ENCODE assay signal across 28 cellular contexts in the genomic region with DNA sequence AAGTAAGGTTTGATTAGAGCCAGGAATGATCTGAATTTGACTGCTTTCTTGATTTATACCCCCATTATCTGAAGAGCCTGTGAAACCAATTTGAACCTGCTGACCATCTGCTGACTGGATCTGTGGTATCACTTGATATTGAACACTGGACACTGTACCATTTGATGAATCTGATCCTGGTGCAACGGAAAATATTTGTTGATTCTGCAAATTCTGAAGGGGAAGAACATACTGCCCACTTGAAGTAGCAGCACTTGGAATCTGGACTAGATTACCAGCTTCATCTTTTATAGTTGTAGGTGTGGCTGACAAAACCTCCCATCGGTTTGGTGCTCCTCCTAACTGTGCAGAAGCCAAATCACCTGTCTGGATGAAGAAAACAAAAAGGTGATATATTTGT. TPM values are rescaled to one million over a fixed set of nuclear protein-coding genes. Genes with fewer than 3 reads are reported as not detected.
DNase-seq lines count a peak whose midpoint lies in the region; ATAC-seq and TF ChIP-seq lines count a peak whose summit lies in the region.
"Had no signal": no experiment of that assay in that cellular context is flagged by ENCODE, and none has a peak within 500 bp of the region (broad histone marks: within the 10 kb centered on the region; RNA-seq: fewer than 3 reads in every experiment).

No MANE protein-coding gene starts in this region.

- H3K36me3 Mint-ChIP-seq in activated T-cell treated with anti-CD3 and anti-CD28 coated beads, Interleukin-2, amount 50 U/mL, for 72 hours (ENCODE audit: insufficient read depth in 2 of 2) = peaks cover 13 to 58% of the 10 kb centered on the region in 2 donors
- peaks cover 91% of the 10 kb centered on the region for H3K36me3 Mint-ChIP-seq in activated T-cell treated with anti-CD3 and anti-CD28 coated beads, Interleukin-2, amount 50 U/mL, for 24 hours (ENCODE audit: low read depth)
- peaks cover 66% of the 10 kb centered on the region for H3K36me3 Mint-ChIP-seq in HFFc6 (ENCODE audit: low read depth)
- H3K36me3 Mint-ChIP-seq in effector memory CD8-positive, alpha-beta T cell (ENCODE audit: insufficient read depth) = peaks cover 49% of the 10 kb centered on the region

- H3K4me3 ChIP-seq in neutrophil (ENCODE audit: low read depth in 1 of 2, low read length in 1 of 2) = peak overlapping the region; percentile 16 to 42
- no peak overlapping the region for H3K4me3 ChIP-seq in HAP-1
- H3K4me3 ChIP-seq: Peyer's patch, upper lobe of right lung had no signal

- no peak for ATAC-seq in activated T-cell treated with anti-CD3 and anti-CD28 coated beads, Interleukin-2, amount 50 U/mL, for 72 hours (replicated peaks in 1 of 2)
- ATAC-seq in effector memory CD8-positive, alpha-beta T cell (replicated peaks) = no peak
- ATAC-seq in HG02610 (IDR thresholded peaks at IDR 0.05; ENCODE audit: unreplicated experiment) = no peak
- ATAC-seq: activated naive CD8-positive, alpha-beta T cell treated with anti-CD3 and anti-CD28 coated beads, Interleukin-2, amount 50 U/mL, for 24 hours; left ventricle myocardium superior; stimulated activated memory B cell treated with anti-CD40 and anti-IgM and Interleukin-4, amounts not matched to agents 10 μg/mL and 1 μg/mL and 100 μg/mL, for 72 hours had no signal

- DNase-seq in activated T-cell treated with anti-CD3 and anti-CD28 coated beads, Interleukin-2, amount 50 U/mL, for 72 hours = no peak
- no peak for DNase-seq in activated T-cell treated with anti-CD3 and anti-CD28 coated beads, Interleukin-2, amount 50 U/mL, for 24 hours
- DNase-seq in HFFc6 (no peak), HK-2 (ENCODE audit: unreplicated experiment) (no peak), HAP-1 (ENCODE audit: low spot score in 2 of 2) (no peak)
- no peak for DNase-seq in effector memory CD8-positive, alpha-beta T cell
- DNase-seq: 8988T; activated CD4-positive, alpha-beta T cell treated with anti-CD3 and anti-CD28 coated beads, Interleukin-2, amount 10 ng/mL, durations not matched to agents 24 days and 14 days; activated CD8-positive, alpha-beta memory T cell treated with anti-CD3 and anti-CD28 coated beads for 24 hours; activated effector memory CD4-positive, alpha-beta T cell treated with anti-CD3 and anti-CD28 coated beads, Interleukin-2, amount 50 U/mL, for 16 hours; activated naive CD8-positive, alpha-beta T cell treated with anti-CD3 and anti-CD28 coated beads, Interleukin-2, amount 50 U/mL, for 24 hours; activated T-cell treated with anti-CD3 and anti-CD28 coated beads for 4 hours; caudate nucleus; cortex of kidney; glutamatergic neuron; IMR-90; left ventricle myocardium superior; NCI-H146; NCI-H2107; NCI-H446; NCI-H774; Peyer's patch; SHP77 treated with DMSO at 0.1 percent for 48 hours; substantia nigra; upper lobe of right lung had no signal

- H3K36me3 ChIP-seq in neutrophil (peaks cover 33% of the 10 kb centered on the region), HAP-1 (replicated peaks) (peaks cover 44% of the 10 kb centered on the region)

- H3K9me3 Mint-ChIP-seq in activated T-cell treated with anti-CD3 and anti-CD28 coated beads, Interleukin-2, amount 50 U/mL, for 72 hours = no peaks in the 10 kb centered on the region
- H3K9me3 Mint-ChIP-seq in activated T-cell treated with anti-CD3 and anti-CD28 coated beads, Interleukin-2, amount 50 U/mL, for 24 hours = no peaks in the 10 kb centered on the region
- peaks cover 5% of the 10 kb centered on the region; the same call in 1 of the 2 replicates for H3K9me3 Mint-ChIP-seq in HFFc6
- no peaks in the 10 kb centered on the region for H3K9me3 Mint-ChIP-seq in effector memory CD8-positive, alpha-beta T cell
- H3K9me3 Mint-ChIP-seq: activated naive CD8-positive, alpha-beta T cell treated with anti-CD3 and anti-CD28 coated beads, Interleukin-2, amount 50 U/mL, for 24 hours; stimulated activated memory B cell treated with anti-CD40 and anti-IgM and Interleukin-4, amounts not matched to agents 10 μg/mL and 1 μg/mL and 100 μg/mL, for 72 hours had no signal

- H3K4me1 ChIP-seq in neutrophil (ENCODE audit: control insufficient read depth in 1 of 2, insufficient read depth in 1 of 2, low read depth in 1 of 2, low read length in 1 of 2) (peaks cover 97 to 100% of the 10 kb centered on the region in 2 experiments), HAP-1 (peaks cover 37% of the 10 kb centered on the region)

- TF ChIP-seq CTCF in HFFc6 (IDR thresholded peaks at IDR 0.05) = no peak
- TF ChIP-seq CTCF in neutrophil (IDR thresholded peaks at IDR 0.05) = no peak

- in situ Hi-C loops in HAP-1 (cut with MboI; ENCODE audit: low sequenced_read_pairs) = no loop called here

- no peaks in the 10 kb centered on the region for H3K27me3 ChIP-seq in neutrophil
- no peaks in the 10 kb centered on the region for H3K27me3 ChIP-seq in HAP-1 (ENCODE audit: low read depth)
- H3K27me3 ChIP-seq: Peyer's patch, upper lobe of right lung had no signal

- H3K9me3 ChIP-seq in neutrophil = no peaks in the 10 kb centered on the region
- H3K9me3 ChIP-seq in HAP-1 = no peaks in the 10 kb centered on the region
- H3K9me3 ChIP-seq: Peyer's patch, upper lobe of right lung had no signal

- H3K4me3 Mint-ChIP-seq in activated T-cell treated with anti-CD3 and anti-CD28 coated beads, Interleukin-2, amount 50 U/mL, for 72 hours = peak overlapping the region in 1 of 2 donors; percentile 69
- H3K4me3 Mint-ChIP-seq in activated T-cell treated with anti-CD3 and anti-CD28 coated beads, Interleukin-2, amount 50 U/mL, for 24 hours = no peak overlapping the region
- H3K4me3 Mint-ChIP-seq in HFFc6 = no peak overlapping the region; the same call in 1 of the 2 replicates
- peak overlapping the region; percentile 42 to 72 for H3K4me3 Mint-ChIP-seq in effector memory CD8-positive, alpha-beta T cell
- H3K4me3 Mint-ChIP-seq: activated CD4-positive, alpha-beta T cell treated with anti-CD3 and anti-CD28 coated beads, Interleukin-2, amount 10 ng/mL, durations not matched to agents 24 days and 14 days; activated naive CD8-positive, alpha-beta T cell treated with anti-CD3 and anti-CD28 coated beads, Interleukin-2, amount 50 U/mL, for 24 hours; stimulated activated memory B cell treated with anti-CD40 and anti-IgM and Interleukin-4, amounts not matched to agents 10 μg/mL and 1 μg/mL and 100 μg/mL, for 72 hours had no signal

- peaks cover 97% of the 10 kb centered on the region for H3K4me1 Mint-ChIP-seq in activated T-cell treated with anti-CD3 and anti-CD28 coated beads, Interleukin-2, amount 50 U/mL, for 72 hours (ENCODE audit: low read depth)
- peaks cover 91% of the 10 kb centered on the region for H3K4me1 Mint-ChIP-seq in activated T-cell treated with anti-CD3 and anti-CD28 coated beads, Interleukin-2, amount 50 U/mL, for 24 hours (ENCODE audit: low read depth)
- H3K4me1 Mint-ChIP-seq in HFFc6 (ENCODE audit: low read depth) = peaks cover 68% of the 10 kb centered on the region
- peaks cover 69 to 89% of the 10 kb centered on the region in 2 donors for H3K4me1 Mint-ChIP-seq in effector memory CD8-positive, alpha-beta T cell (ENCODE audit: low read depth in 2 of 2)

- peak overlapping the region; percentile 22 for H3K27ac Mint-ChIP-seq in activated T-cell treated with anti-CD3 and anti-CD28 coated beads, Interleukin-2, amount 50 U/mL, for 72 hours
- no peak overlapping the region for H3K27ac Mint-ChIP-seq in activated T-cell treated with anti-CD3 and anti-CD28 coated beads, Interleukin-2, amount 50 U/mL, for 24 hours
- H3K27ac Mint-ChIP-seq in HFFc6 = peak overlapping the region; percentile 42; the same call in 1 of the 2 replicates
- peak overlapping the region in 1 of 2 donors; percentile 38 for H3K27ac Mint-ChIP-seq in effector memory CD8-positive, alpha-beta T cell
- H3K27ac Mint-ChIP-seq: activated CD4-positive, alpha-beta T cell treated with anti-CD3 and anti-CD28 coated beads, Interleukin-2, amount 10 ng/mL, durations not matched to agents 24 days and 14 days; stimulated activated memory B cell treated with anti-CD40 and anti-IgM and Interleukin-4, amounts not matched to agents 10 μg/mL and 1 μg/mL and 100 μg/mL, for 72 hours had no signal

- H3K27ac ChIP-seq in neutrophil = peak overlapping the region; percentile 90
- H3K27ac ChIP-seq: Peyer's patch, upper lobe of right lung had no signal

- H3K27me3 Mint-ChIP-seq in activated T-cell treated with anti-CD3 and anti-CD28 coated beads, Interleukin-2, amount 50 U/mL, for 72 hours (ENCODE audit: low read depth) = no peaks in the 10 kb centered on the region
- no peaks in the 10 kb centered on the region for H3K27me3 Mint-ChIP-seq in activated T-cell treated with anti-CD3 and anti-CD28 coated beads, Interleukin-2, amount 50 U/mL, for 24 hours
- no peaks in the 10 kb centered on the region for H3K27me3 Mint-ChIP-seq in HFFc6 (ENCODE audit: insufficient read depth)
- no peaks in the 10 kb centered on the region for H3K27me3 Mint-ChIP-seq in effector memory CD8-positive, alpha-beta T cell
- H3K27me3 Mint-ChIP-seq: activated CD4-positive, alpha-beta T cell treated with anti-CD3 and anti-CD28 coated beads, Interleukin-2, amount 10 ng/mL, durations not matched to agents 24 days and 14 days; activated naive CD8-positive, alpha-beta T cell treated with anti-CD3 and anti-CD28 coated beads, Interleukin-2, amount 50 U/mL, for 24 hours; stimulated activated memory B cell treated with anti-CD40 and anti-IgM and Interleukin-4, amounts not matched to agents 10 μg/mL and 1 μg/mL and 100 μg/mL, for 72 hours had no signal

RNA-seq across cellular contexts. Expression of gene SP3, which starts 9.3 kb away (rescaled TPM):
- 100 to 1,000 TPM; 106 to 128 TPM for total RNA-seq in activated T-cell treated with anti-CD3 and anti-CD28 coated beads, Interleukin-2, amount 50 U/mL, for 72 hours
- 10 to 100 TPM; 45.0 to 63.7 (median 52.1) TPM for total RNA-seq in HFFc6 (2021; fragmentation: NEBNext Ultra II Directional; extraction: Animal tissue kit (Norgen Biotek cat#: 25700))

Comparison
In these comparisons a context has a peak if more than half of its experiments do, and no peak if none do; other contexts are left out.
1. H3K4me3 Mint-ChIP-seq: peak in effector memory CD8-positive, alpha-beta T cell (2 of 2); none in activated T-cell treated with anti-CD3 and anti-CD28 coated beads, Interleukin-2, amount 50 U/mL, for 24 hours (single experiment) and HFFc6 (single experiment).